13 cellular contexts compared by ENCODE assay signal in the genomic region with DNA sequence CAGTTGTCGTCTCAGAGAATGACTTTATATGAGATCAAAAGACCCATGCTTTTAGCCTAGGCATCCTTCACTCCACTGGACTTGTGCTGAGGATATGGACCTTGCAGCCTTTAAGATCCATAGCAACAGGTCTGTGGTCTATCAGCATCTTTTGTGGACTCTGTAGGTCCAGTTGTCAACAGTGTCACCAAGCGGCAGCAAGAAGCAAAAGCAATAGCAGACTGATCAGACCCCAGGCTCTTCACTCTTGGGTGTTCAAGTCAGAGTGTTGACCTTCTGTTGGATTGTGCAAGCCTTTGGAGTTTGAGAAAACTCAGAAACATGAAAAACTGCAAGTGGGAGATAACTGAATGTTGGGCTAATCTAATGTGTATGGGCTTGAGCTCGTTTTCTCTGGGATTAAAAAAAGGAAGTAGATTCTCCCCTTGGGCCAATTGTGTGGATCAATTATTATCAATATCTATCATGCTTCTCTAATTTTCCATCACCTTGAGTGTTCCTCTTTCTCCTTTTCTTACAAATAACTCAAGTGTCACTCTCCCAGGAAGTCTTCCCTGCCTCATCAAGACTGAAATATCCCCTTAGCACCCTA.
DNase-seq lines count a peak whose midpoint lies in the region; ATAC-seq and TF ChIP-seq lines count a peak whose summit lies in the region.
"Had no signal": no experiment of that assay in that cellular context is flagged by ENCODE, and none has a peak within 500 bp of the region (broad histone marks: within the 10 kb centered on the region; RNA-seq: fewer than 3 reads in every experiment).

No MANE protein-coding gene starts in this region.

- no peaks in the 10 kb centered on the region for H3K36me3 Mint-ChIP-seq in stimulated activated effector memory CD8-positive, alpha-beta T cell treated with anti-CD3 and anti-CD28 coated beads, Interleukin-12 subunit alpha, Interleukin-12 subunit beta, amount 100 ng/mL, for 72 hours

- no peak overlapping the region for H3K4me3 Mint-ChIP-seq in stimulated activated effector memory CD8-positive, alpha-beta T cell treated with anti-CD3 and anti-CD28 coated beads, Interleukin-12 subunit alpha, Interleukin-12 subunit beta, amount 100 ng/mL, for 72 hours

- H3K4me1 Mint-ChIP-seq in stimulated activated effector memory CD8-positive, alpha-beta T cell treated with anti-CD3 and anti-CD28 coated beads, Interleukin-12 subunit alpha, Interleukin-12 subunit beta, amount 100 ng/mL, for 72 hours: no peaks in the 10 kb centered on the region

- ATAC-seq in stimulated activated effector memory CD8-positive, alpha-beta T cell treated with anti-CD3 and anti-CD28 coated beads, Interleukin-12 subunit alpha, Interleukin-12 subunit beta, amount 100 ng/mL, for 72 hours: no peak

- H3K9me3 Mint-ChIP-seq in stimulated activated effector memory CD8-positive, alpha-beta T cell treated with anti-CD3 and anti-CD28 coated beads, Interleukin-12 subunit alpha, Interleukin-12 subunit beta, amount 100 ng/mL, for 72 hours: peaks cover 5% of the 10 kb centered on the region

- H3K4me3 ChIP-seq in GM12864 (ENCODE audit: low read depth, low read length): no peak overlapping the region
- H3K4me3 ChIP-seq: vagina had no signal

- DNase-seq in GM12864 (ENCODE audit: low read depth): peak; percentile 10
- peak; percentile 10 for DNase-seq in H4 (ENCODE audit: low spot score)
- DNase-seq in SKM-1 (lab: John Stamatoyannopoulos, UW; ENCODE audit: unreplicated experiment): peak; percentile 27
- peak; percentile 34 for DNase-seq in left kidney (ENCODE audit: low read depth, low spot score)
- DNase-seq in KG1 (lab: John Stamatoyannopoulos, UW): no peak
- no peak for DNase-seq in stimulated activated effector memory CD8-positive, alpha-beta T cell treated with anti-CD3 and anti-CD28 coated beads, Interleukin-12 subunit alpha, Interleukin-12 subunit beta, amount 100 ng/mL, for 72 hours (ENCODE audit: low spot score in 2 of 2)
- DNase-seq in NCI-H226: no peak
- no peak for DNase-seq in anterior cingulate cortex (lab: John Stamatoyannopoulos, UW)
- DNase-seq: activated CD8-positive, alpha-beta memory T cell treated with anti-CD3 and anti-CD28 coated beads, Interleukin-2, amount 50 U/mL, for 4 hours; midbrain; NK-92 treated with Interleukin-12 subunit alpha and Interleukin-12 subunit beta, amount 100 ng/mL, for 24 hours; stimulated activated CD4-positive, alpha-beta T cell treated with anti-CD3 and anti-CD28 coated beads, Interleukin-1b, Interleukin-23, amount 100 ng/mL, for 48 hours had no signal

- peak; percentile 72 for TF ChIP-seq CTCF in GM12864 (IDR thresholded peaks at IDR 0.05; ENCODE audit: low read depth, low read length, missing control alignments)

- no peak overlapping the region for H3K27ac Mint-ChIP-seq in stimulated activated effector memory CD8-positive, alpha-beta T cell treated with anti-CD3 and anti-CD28 coated beads, Interleukin-12 subunit alpha, Interleukin-12 subunit beta, amount 100 ng/mL, for 72 hours

Comparison
In these comparisons a context has a peak if more than half of its experiments do, and no peak if none do; other contexts are left out.
1. DNase-seq: peak in GM12864 (single experiment), H4 (single experiment), SKM-1 (single experiment) and left kidney (single experiment); none in KG1 (single experiment), stimulated activated effector memory CD8-positive, alpha-beta T cell treated with anti-CD3 and anti-CD28 coated beads, Interleukin-12 subunit alpha, Interleukin-12 subunit beta, amount 100 ng/mL, for 72 hours (0 of 2), NCI-H226 (single experiment) and anterior cingulate cortex (0 of 58).